In the genomic region with DNA sequence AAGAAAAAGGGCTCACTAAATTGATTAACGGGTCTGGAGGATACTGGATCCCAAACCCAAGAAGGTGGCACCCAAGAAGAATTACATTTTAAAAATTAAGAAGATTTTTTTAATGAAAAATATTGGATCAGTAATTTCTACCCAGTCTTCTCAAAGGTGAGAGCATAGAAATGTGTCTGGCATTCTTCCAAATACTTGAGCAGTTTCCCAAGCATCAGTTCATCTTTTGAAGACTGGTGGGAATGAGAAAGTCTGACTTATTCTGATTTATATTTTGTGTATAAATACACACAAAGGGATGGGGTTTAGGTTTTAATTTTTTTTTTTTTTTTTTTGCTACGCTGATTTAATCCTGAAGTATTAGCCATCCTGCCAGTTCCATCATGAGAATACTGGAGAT, we compare ENCODE assay signal across 9 cellular contexts. TPM values are rescaled to one million over a fixed set of nuclear protein-coding genes. Genes with fewer than 3 reads are reported as not detected.
DNase-seq lines count a peak whose midpoint lies in the region; ATAC-seq, FAIRE-seq and TF ChIP-seq lines count a peak whose summit lies in the region.
"Had no signal": no experiment of that assay in that cellular context is flagged by ENCODE, and none has a peak within 500 bp of the region (broad histone marks: within the 10 kb centered on the region; RNA-seq: fewer than 3 reads in every experiment).

No MANE protein-coding gene starts in this region.

- no peaks in the 10 kb centered on the region; a peak in 1 of 5 replicates for H3K27me3 ChIP-seq in HepG2 (ENCODE audit: control insufficient read depth in 1 of 2, insufficient read depth in 2 of 2, low read length in 2 of 2)
- H3K27me3 ChIP-seq in right lobe of liver = no peaks in the 10 kb centered on the region
- no peaks in the 10 kb centered on the region for H3K27me3 ChIP-seq in keratinocyte (ENCODE audit: control insufficient read depth, extremely low read depth, insufficient read depth, low read length)
- no peaks in the 10 kb centered on the region for H3K27me3 ChIP-seq in upper lobe of right lung

- H3K9me1 ChIP-seq in keratinocyte (ENCODE audit: control insufficient read depth, extremely low read depth, insufficient read depth, low read length) = no peaks in the 10 kb centered on the region

- FAIRE-seq in HepG2 (lab: Jason Lieb, UNC) (no peak), keratinocyte (lab: Jason Lieb, UNC) (no peak)

- peak overlapping the region; percentile 96 for H3K4me3 Mint-ChIP-seq in activated naive CD8-positive, alpha-beta T cell

- H3K9ac ChIP-seq in HepG2 (ENCODE audit: insufficient read depth, low read depth, low read length) = peak overlapping the region; percentile 99
- H3K9ac ChIP-seq in keratinocyte (ENCODE audit: control insufficient read depth, extremely low read depth, insufficient read depth, low read length) = peak overlapping the region; percentile 99

- no peaks in the 10 kb centered on the region for H3K9me3 Mint-ChIP-seq in activated naive CD8-positive, alpha-beta T cell (ENCODE audit: low read depth)

- H3K36me3 ChIP-seq in HepG2 (replicated peaks in 1 of 2; ENCODE audit: control insufficient read depth in 1 of 2, insufficient read depth in 2 of 2, low read length in 2 of 2) (peaks cover 5 to 19% of the 10 kb centered on the region in 2 experiments), right lobe of liver (peaks cover 0 to 8% (median 0%) of the 10 kb centered on the region in 4 donors), keratinocyte (ENCODE audit: control insufficient read depth in 2 of 2, extremely low read depth in 1 of 2, insufficient read depth in 2 of 2, low read length in 2 of 2) (peaks cover 3% of the 10 kb centered on the region in 2 experiments), upper lobe of right lung (peaks cover 17% of the 10 kb centered on the region)

- H3K4me1 ChIP-seq in HepG2 (ENCODE audit: insufficient read depth, low read length) (peaks cover 59% of the 10 kb centered on the region), right lobe of liver (peaks cover 0 to 23% (median 8%) of the 10 kb centered on the region in 4 donors), keratinocyte (ENCODE audit: control insufficient read depth, extremely low read depth, insufficient read depth, low read length) (peaks cover 22% of the 10 kb centered on the region), upper lobe of right lung (peaks cover 42% of the 10 kb centered on the region)

- H4K20me1 ChIP-seq in HepG2 (ENCODE audit: insufficient read depth, low read length) (peaks cover 2% of the 10 kb centered on the region; the same call in 1 of the 2 replicates), keratinocyte (ENCODE audit: control insufficient read depth, extremely low read depth, insufficient read depth, low read length) (no peaks in the 10 kb centered on the region)

- ATAC-seq in HepG2 = no peak
- ATAC-seq in right lobe of liver = no peak
- ATAC-seq in upper lobe of right lung = no peak
- no peak for ATAC-seq in GM21526 (IDR thresholded peaks at IDR 0.05; ENCODE audit: low FRiP score, unreplicated experiment)

- no TSS peak for BruUV-seq in HepG2 (replicated peaks; lab: Mats Ljungman, UMichigan)

- peaks cover 41% of the 10 kb centered on the region for H3K4me1 Mint-ChIP-seq in activated naive CD8-positive, alpha-beta T cell (ENCODE audit: low read depth)

- in situ Hi-C loops in HepG2 (cut with HindIII; ENCODE audit: extremely low pct_ligation_motif_present, low pct_unique_long_range_greater_than_20kb) = no loop called here

- 39% methylated on average over 2 of the region's 2 CpGs for WGBS in HepG2 (ENCODE audit: low lambda C conversion rate)
- 75% methylated on average over 2 of the region's 2 CpGs for WGBS in right lobe of liver (ENCODE audit: insufficient coverage, low coverage, low lambda C conversion rate, missing lambda C conversion rate)

- H2AFZ ChIP-seq in HepG2 (ENCODE audit: low read length) (no peak overlapping the region), keratinocyte (ENCODE audit: control insufficient read depth, low read length) (no peak overlapping the region)

- POLR2A ChIA-PET in HepG2 (lab: Yijun Ruan, JAX) = interaction anchor here (1.3 to 7.3 kb wide), 2 partner anchors 14 kb away, joined by 5 to 114 read pairs; no protein-coding TSS in a partner anchor

- TF ChIP-seq EP300 in HepG2 (IDR thresholded peaks at IDR 0.05; ENCODE audit: low read depth in 2 of 2, low read length in 2 of 2) (no peak), HepG2 (CRISPR knock-in tag; IDR thresholded peaks at IDR 0.05; ENCODE audit: borderline replicate concordance) (no peak)

- no peak overlapping the region for H3K27ac Mint-ChIP-seq in activated naive CD8-positive, alpha-beta T cell

- H3K9me3 ChIP-seq in HepG2 (ENCODE audit: low read length) = no peaks in the 10 kb centered on the region
- no peaks in the 10 kb centered on the region for H3K9me3 ChIP-seq in right lobe of liver
- H3K9me3 ChIP-seq in keratinocyte (ENCODE audit: control insufficient read depth, low read depth, low read length) = no peaks in the 10 kb centered on the region
- no peaks in the 10 kb centered on the region for H3K9me3 ChIP-seq in upper lobe of right lung

- TF ChIP-seq CTCF in HepG2 (CRISPR knock-in tag; IDR thresholded peaks at IDR 0.05) (no peak), right lobe of liver (IDR thresholded peaks at IDR 0.05) (no peak), keratinocyte (optimal IDR thresholded peaks at IDR 0.05 in 1 of 3, IDR thresholded peaks at IDR 0.05 in 1 of 3, conservative IDR thresholded peaks at IDR 0.05 in 1 of 3; ENCODE audit: extremely low read depth in 1 of 3, insufficient read depth in 2 of 3, low read length in 3 of 3) (no peak), upper lobe of right lung (IDR thresholded peaks at IDR 0.05) (no peak)

- dilution Hi-C loops in keratinocyte (cut with MboI; ENCODE audit: extremely low pct_ligation_motif_present, low sequenced_read_pairs) = no loop called here

- peak overlapping the region; percentile 82 to 89 (median 89); a peak in 5 of 6 replicates for H3K4me3 ChIP-seq in HepG2 (replicated peaks in 1 of 3; ENCODE audit: insufficient read depth in 1 of 3, low read depth in 2 of 3, low read length in 3 of 3)
- no peak overlapping the region for H3K4me3 ChIP-seq in right lobe of liver
- H3K4me3 ChIP-seq in keratinocyte (ENCODE audit: control insufficient read depth in 2 of 3, extremely low read depth in 1 of 3, insufficient read depth in 2 of 3, low read depth in 1 of 3, low read length in 3 of 3) = peak overlapping the region; percentile 84 to 97 (median 95)
- H3K4me3 ChIP-seq in upper lobe of right lung = no peak overlapping the region

- TF ChIP-seq POLR2A in HepG2 (IDR thresholded peaks at IDR 0.05; ENCODE audit: insufficient read depth in 1 of 2, low read depth in 2 of 2, low read length in 2 of 2) = no peak
- TF ChIP-seq POLR2A in right lobe of liver (IDR thresholded peaks at IDR 0.05) = no peak

- DNase-seq in HepG2 (ENCODE audit: low spot score) (no peak), right lobe of liver (no peak), keratinocyte (ENCODE audit: low read depth, low spot score) (no peak), upper lobe of right lung (no peak), NCI-H226 (no peak), hypothalamus (lab: John Stamatoyannopoulos, UW) (no peak)
- DNase-seq: NCI-H2081 had no signal

- H3K36me3 Mint-ChIP-seq in activated naive CD8-positive, alpha-beta T cell = peaks cover 18% of the 10 kb centered on the region

- H3K27me3 Mint-ChIP-seq in activated naive CD8-positive, alpha-beta T cell = no peaks in the 10 kb centered on the region

- CTCF ChIA-PET in HepG2 (lab: Yijun Ruan, JAX; ENCODE audit: low intra/inter-chr PET ratio, low total read pairs) = no interaction called here

- H3K27ac ChIP-seq in HepG2 (ENCODE audit: extremely low read length, insufficient read depth, low read length) = peak overlapping the region; percentile 97
- H3K27ac ChIP-seq in right lobe of liver = no peak overlapping the region
- peak overlapping the region; percentile 98 for H3K27ac ChIP-seq in keratinocyte (ENCODE audit: control insufficient read depth, insufficient read depth, low read length)
- peak overlapping the region; percentile 99 for H3K27ac ChIP-seq in upper lobe of right lung

- intact Hi-C loops in HepG2 (cut with micrococcal nuclease; ENCODE audit: unreplicated experiment) (no loop called here), right lobe of liver (cut with DNase I) (no loop called here), upper lobe of right lung (cut with DNase I) (no loop called here)

- H3K4me2 ChIP-seq in HepG2 (ENCODE audit: low read depth, low read length) (peak overlapping the region; percentile 85), keratinocyte (ENCODE audit: control insufficient read depth, extremely low read depth, insufficient read depth, low read depth, low read length) (peak overlapping the region; percentile 85)

- no peak for TF ChIP-seq RAD21 in HepG2 (CRISPR knock-in tag; IDR thresholded peaks at IDR 0.05)

- peaks cover 93% of the 10 kb centered on the region for H3K79me2 ChIP-seq in HepG2 (ENCODE audit: insufficient read depth, low read length)
- H3K79me2 ChIP-seq in keratinocyte (ENCODE audit: control insufficient read depth, insufficient read depth, low read length) = peaks cover 73% of the 10 kb centered on the region

RNA-seq across cellular contexts. Expression of a gene that starts 3.3 kb away (rescaled TPM):
- 66.6 and 79.5 TPM in 2 replicates for total RNA-seq in HepG2 (2016; rRNA removed; fragmentation: Illumina TruSeq; extraction: Trizol)
- 15.1 and 18.2 TPM in 2 replicates for total RNA-seq in HepG2 (2016; cell fraction: cytosol; rRNA removed; fragmentation: Illumina TruSeq; extraction: Trizol; ENCODE audit: low read depth)
- total RNA-seq in HepG2 (2016; cell fraction: insoluble cytoplasmic fraction; rRNA removed; fragmentation: Illumina TruSeq; extraction: Trizol) = 62.8 and 78.1 TPM in 2 replicates
- 41.7 and 44.4 TPM in 2 replicates for total RNA-seq in HepG2 (2016; cell fraction: membrane; rRNA removed; fragmentation: Illumina TruSeq; extraction: Trizol)
- 67.8 and 71.1 TPM in 2 replicates for total RNA-seq in HepG2 (2016; cell fraction: nucleus; rRNA removed; fragmentation: Illumina TruSeq; extraction: Trizol)
- 24.8 and 36.7 TPM in 2 replicates for polyA plus RNA-seq in HepG2 (2011; rRNA removed)
- 17.2 and 20.9 TPM in 2 replicates for polyA plus RNA-seq in HepG2 (2011; cell fraction: cytosol; rRNA removed)
- polyA plus RNA-seq in HepG2 (2011; cell fraction: nucleus; rRNA removed) = 18.4 and 19.3 TPM in 2 replicates
- polyA plus RNA-seq in HepG2 (2012) = 31.5 and 47.5 TPM in 2 replicates
- polyA plus RNA-seq in HepG2 (2016; cell fraction: cytosol; fragmentation: Illumina TruSeq; extraction: Trizol; ENCODE audit: low read depth) = 14.4 and 14.8 TPM in 2 replicates
- 84.4 and 86.8 TPM in 2 replicates for polyA plus RNA-seq in HepG2 (2016; cell fraction: insoluble cytoplasmic fraction; fragmentation: Illumina TruSeq; extraction: Trizol; ENCODE audit: low read depth)
- 29.4 and 31.2 TPM in 2 replicates for polyA plus RNA-seq in HepG2 (2016; cell fraction: membrane; fragmentation: Illumina TruSeq; extraction: Trizol; ENCODE audit: low read depth)
- polyA plus RNA-seq in HepG2 (2016; cell fraction: nucleus; fragmentation: Illumina TruSeq; extraction: Trizol; ENCODE audit: insufficient read depth, low read depth) = 117 TPM in 2 replicates
- polyA minus RNA-seq in HepG2 (2011; rRNA and poly(A)+ RNA removed; ENCODE audit: low replicate concordance) = 14.2 and 14.9 TPM in 2 replicates
- polyA minus RNA-seq in HepG2 (2011; cell fraction: cytosol; rRNA and poly(A)+ RNA removed) = 30.8 and 31.4 TPM in 2 replicates
- polyA minus RNA-seq in HepG2 (2011; cell fraction: nucleus; rRNA and poly(A)+ RNA removed) = 48.9 and 53.8 TPM in 2 replicates
- total RNA-seq in right lobe of liver = 1 to 10 TPM; 6.0 to 8.4 (median 7.5) TPM
- polyA plus RNA-seq in keratinocyte = 20.3 to 31.6 TPM (median 23.6 TPM) in 3 replicates
- 51.0 TPM for polyA plus RNA-seq in keratinocyte (2011; ENCODE audit: low read depth)
- 19.0 and 26.9 TPM in 2 replicates for polyA plus RNA-seq in keratinocyte (2011; cell fraction: cytosol; rRNA removed)
- 33.0 and 33.5 TPM in 2 replicates for polyA plus RNA-seq in keratinocyte (2011; cell fraction: nucleus; rRNA removed)
- polyA plus RNA-seq in keratinocyte (2012; ENCODE audit: low replicate concordance) = 22.3 and 24.8 TPM in 2 replicates
- polyA minus RNA-seq in keratinocyte = 5.7 to 17.6 TPM (median 10.6 TPM) in 3 replicates
- 23.2 TPM for polyA minus RNA-seq in keratinocyte (2011; cell fraction: cytosol; rRNA and poly(A)+ RNA removed)
- 11.6 and 27.5 TPM in 2 replicates for polyA minus RNA-seq in keratinocyte (2011; cell fraction: nucleus; rRNA and poly(A)+ RNA removed)
- 10.2 TPM for total RNA-seq in upper lobe of right lung

RNA-seq across cellular contexts. Expression of a gene that starts 3.5 kb away (rescaled TPM):
- 1,040 and 1,306 TPM in 2 replicates for total RNA-seq in HepG2 (2016; rRNA removed; fragmentation: Illumina TruSeq; extraction: Trizol)
- 667 and 747 TPM in 2 replicates for total RNA-seq in HepG2 (2016; cell fraction: cytosol; rRNA removed; fragmentation: Illumina TruSeq; extraction: Trizol; ENCODE audit: low read depth)
- total RNA-seq in HepG2 (2016; cell fraction: insoluble cytoplasmic fraction; rRNA removed; fragmentation: Illumina TruSeq; extraction: Trizol) = 1,050 and 1,299 TPM in 2 replicates
- 1,275 and 1,485 TPM in 2 replicates for total RNA-seq in HepG2 (2016; cell fraction: membrane; rRNA removed; fragmentation: Illumina TruSeq; extraction: Trizol)
- 908 and 989 TPM in 2 replicates for total RNA-seq in HepG2 (2016; cell fraction: nucleus; rRNA removed; fragmentation: Illumina TruSeq; extraction: Trizol)
- 448 and 664 TPM in 2 replicates for polyA plus RNA-seq in HepG2 (2011; rRNA removed)
- polyA plus RNA-seq in HepG2 (2011; cell fraction: cytosol; rRNA removed) = 385 and 413 TPM in 2 replicates
- 462 and 532 TPM in 2 replicates for polyA plus RNA-seq in HepG2 (2011; cell fraction: nucleus; rRNA removed)
- 554 and 823 TPM in 2 replicates for polyA plus RNA-seq in HepG2 (2012)
- 567 and 609 TPM in 2 replicates for polyA plus RNA-seq in HepG2 (2016; cell fraction: cytosol; fragmentation: Illumina TruSeq; extraction: Trizol; ENCODE audit: low read depth)
- polyA plus RNA-seq in HepG2 (2016; cell fraction: insoluble cytoplasmic fraction; fragmentation: Illumina TruSeq; extraction: Trizol; ENCODE audit: low read depth) = 1,268 and 1,299 TPM in 2 replicates
- polyA plus RNA-seq in HepG2 (2016; cell fraction: membrane; fragmentation: Illumina TruSeq; extraction: Trizol; ENCODE audit: low read depth) = 1,062 and 1,196 TPM in 2 replicates
- 1,466 and 1,524 TPM in 2 replicates for polyA plus RNA-seq in HepG2 (2016; cell fraction: nucleus; fragmentation: Illumina TruSeq; extraction: Trizol; ENCODE audit: insufficient read depth, low read depth)
- 79.2 and 575 TPM in 2 replicates for polyA minus RNA-seq in HepG2 (2011; rRNA and poly(A)+ RNA removed; ENCODE audit: low replicate concordance)
- 326 and 349 TPM in 2 replicates for polyA minus RNA-seq in HepG2 (2011; cell fraction: cytosol; rRNA and poly(A)+ RNA removed)
- 855 and 898 TPM in 2 replicates for polyA minus RNA-seq in HepG2 (2011; cell fraction: nucleus; rRNA and poly(A)+ RNA removed)
- total RNA-seq in right lobe of liver = 10 to 100 TPM; 32.6 to 74.5 (median 46.0) TPM
- 92.9 to 187 TPM (median 109 TPM) in 3 replicates for polyA plus RNA-seq in keratinocyte
- 96.8 TPM for polyA plus RNA-seq in keratinocyte (2011; ENCODE audit: low read depth)
- polyA plus RNA-seq in keratinocyte (2011; cell fraction: cytosol; rRNA removed) = 73.4 and 128 TPM in 2 replicates
- polyA plus RNA-seq in keratinocyte (2011; cell fraction: nucleus; rRNA removed) = 144 and 183 TPM in 2 replicates
- 55.2 and 90.6 TPM in 2 replicates for polyA plus RNA-seq in keratinocyte (2012; ENCODE audit: low replicate concordance)
- polyA minus RNA-seq in keratinocyte = 43.9 to 130 TPM (median 59.9 TPM) in 3 replicates
- polyA minus RNA-seq in keratinocyte (2011; cell fraction: cytosol; rRNA and poly(A)+ RNA removed) = 58.3 TPM
- polyA minus RNA-seq in keratinocyte (2011; cell fraction: nucleus; rRNA and poly(A)+ RNA removed) = 87.9 and 122 TPM in 2 replicates
- 86.6 TPM for total RNA-seq in upper lobe of right lung

Comparison
In these comparisons a context has a peak if more than half of its experiments do, and no peak if none do; other contexts are left out.
1. H3K27ac ChIP-seq: peak in HepG2 (single experiment), keratinocyte (single experiment) and upper lobe of right lung (single experiment); none in right lobe of liver (0 of 3).
2. H3K4me3 ChIP-seq: peak in HepG2 (3 of 3) and keratinocyte (3 of 3); none in right lobe of liver (0 of 3) and upper lobe of right lung (single experiment).